7 cellular contexts compared by ENCODE assay signal in genomic region chr17:64800361-64800895, GRCh38.
DNase-seq lines count a peak whose midpoint lies in the region; ATAC-seq, FAIRE-seq and TF ChIP-seq lines count a peak whose summit lies in the region.
"Not testable (repeated sequence)": the region's sequence is repeated elsewhere in the genome, so short reads cannot be mapped to it uniquely, and the experiment has no call there.

No MANE protein-coding gene starts in this region.

- ATAC-seq in HCT116 (peak; percentile 52), RWPE2 (ENCODE audit: low read depth) (peak; percentile 38; the same call in 1 of the 3 replicates), HepG2 (peak; percentile 67), aorta (ENCODE audit: low FRiP score) (peak; percentile 32)

- H3K79me2 ChIP-seq in HCT116 (ENCODE audit: insufficient read depth, low read length); HepG2 (ENCODE audit: insufficient read depth, low read length): not testable (repeated sequence)

- peak overlapping the region in 7 of 11 experiments; percentile 8 to 89 (median 73); a peak in 11 of 22 replicates for H3K9ac ChIP-seq in BLaER1 treated with 17β-estradiol and CSF1 and Interleukin-3, amounts not matched to agents 10 nM and 100 nM
- not testable (repeated sequence) for H3K9ac ChIP-seq in HCT116 (ENCODE audit: low read length); HepG2 (ENCODE audit: insufficient read depth, low read depth, low read length)

- TF ChIP-seq CTCF in HCT116 (IDR thresholded peaks at IDR 0.05 in 2 of 3, conservative IDR thresholded peaks at IDR 0.05 in 1 of 3; ENCODE audit: borderline replicate concordance in 1 of 3, insufficient read depth in 1 of 3, low read depth in 2 of 3, low read length in 2 of 3); RWPE2 (IDR thresholded peaks at IDR 0.05; ENCODE audit: poor library complexity, severe bottlenecking); HepG2 (CRISPR knock-in tag; IDR thresholded peaks at IDR 0.05): not testable (repeated sequence)

- not testable (repeated sequence) for TF ChIP-seq EP300 in HepG2 (IDR thresholded peaks at IDR 0.05; ENCODE audit: low read depth in 2 of 2, low read length in 2 of 2); HepG2 (CRISPR knock-in tag; IDR thresholded peaks at IDR 0.05; ENCODE audit: borderline replicate concordance)

- not testable (repeated sequence) for H2AFZ ChIP-seq in HCT116 (ENCODE audit: low read depth, low read length, poor library complexity, severe bottlenecking); HepG2 (ENCODE audit: low read length)

- RAD21 ChIA-PET in HCT116 (lab: Charles Lee; ENCODE audit: low non-redundant PET in 1 of 2, low total read pairs in 2 of 2, uncharacterized antibody in 2 of 2, unreplicated experiment in 2 of 2) = not testable (repeated sequence)

- not testable (repeated sequence) for FAIRE-seq in HepG2 (lab: Jason Lieb, UNC)

- WGBS in HepG2 (ENCODE audit: low lambda C conversion rate) = no CpG with 5 or more reads among the region's 21 CpGs
- WGBS in aorta, 2 donors = 91 to 95% methylated on average over 15 to 21 of the region's 21 CpGs

- peaks cover 0 to 24% (median 0%) of the 10 kb centered on the region in 11 experiments; a peak in 6 of 22 replicates for H4K20me1 ChIP-seq in BLaER1 treated with 17β-estradiol and CSF1 and Interleukin-3, amounts not matched to agents 10 nM and 100 nM
- H4K20me1 ChIP-seq in HCT116 (ENCODE audit: insufficient read depth); HepG2 (ENCODE audit: insufficient read depth, low read length): not testable (repeated sequence)

- intact Hi-C loops in HCT116 (cut with micrococcal nuclease); HepG2 (cut with micrococcal nuclease; ENCODE audit: unreplicated experiment); posterior vena cava (cut with DNase I); aorta (cut with DNase I): not testable (repeated sequence)

- H3K9me2 ChIP-seq in HCT116 (ENCODE audit: insufficient read depth) = not testable (repeated sequence)

- H3K27ac ChIP-seq in BLaER1 treated with 17β-estradiol and CSF1 and Interleukin-3, amounts not matched to agents 10 nM and 100 nM = peak overlapping the region in 7 of 11 experiments; percentile 29 to 100 (median 98); a peak in 12 of 22 replicates
- H3K27ac ChIP-seq in HCT116 (ENCODE audit: low read depth, low read length); RWPE2 (ENCODE audit: poor library complexity, severe bottlenecking); HepG2 (ENCODE audit: extremely low read length, insufficient read depth, low read length); aorta (ENCODE audit: low read depth in 1 of 2, low read length in 2 of 2): not testable (repeated sequence)

- CTCF ChIA-PET in HCT116 (lab: Charles Lee); HepG2 (lab: Yijun Ruan, JAX; ENCODE audit: low intra/inter-chr PET ratio, low total read pairs): not testable (repeated sequence)

- H3K4me3 ChIP-seq in BLaER1 treated with 17β-estradiol and CSF1 and Interleukin-3, amounts not matched to agents 10 nM and 100 nM; HCT116 (replicated peaks in 1 of 2; ENCODE audit: low read depth in 1 of 2, low read length in 2 of 2); RWPE2 (ENCODE audit: severe bottlenecking); HepG2 (replicated peaks in 1 of 3; ENCODE audit: insufficient read depth in 1 of 3, low read depth in 2 of 3, low read length in 3 of 3); aorta (ENCODE audit: low read length in 2 of 2): not testable (repeated sequence)

- DNase-seq in HCT116 (ENCODE audit: low read depth, low spot score); RWPE2 (ENCODE audit: low spot score); HepG2 (ENCODE audit: low spot score): not testable (repeated sequence)
- peak; percentile 19 for DNase-seq in activated effector memory CD4-positive, alpha-beta T cell treated with anti-CD3 and anti-CD28 coated beads, Interleukin-2, amount 50 U/mL, for 16 hours
- DNase-seq in posterior vena cava (ENCODE audit: low spot score) = peak; percentile 64
- peak in 1 of 2 donors; percentile 67 for DNase-seq in aorta

- peaks cover 0 to 37% (median 10%) of the 10 kb centered on the region in 11 experiments; a peak in 15 of 22 replicates for H3K36me3 ChIP-seq in BLaER1 treated with 17β-estradiol and CSF1 and Interleukin-3, amounts not matched to agents 10 nM and 100 nM
- H3K36me3 ChIP-seq in HCT116 (ENCODE audit: control insufficient read depth in 1 of 2, insufficient read depth in 2 of 2, low read length in 2 of 2); RWPE2 (ENCODE audit: low read depth); HepG2 (replicated peaks in 1 of 2; ENCODE audit: control insufficient read depth in 1 of 2, insufficient read depth in 2 of 2, low read length in 2 of 2); aorta (ENCODE audit: control insufficient read depth in 1 of 2, insufficient read depth in 2 of 2, low read length in 1 of 2): not testable (repeated sequence)

- POLR2A ChIA-PET in HCT116 (lab: Charles Lee); HepG2 (lab: Yijun Ruan, JAX): not testable (repeated sequence)

- H3K4me1 ChIP-seq in BLaER1 treated with 17β-estradiol and CSF1 and Interleukin-3, amounts not matched to agents 10 nM and 100 nM = peaks cover 43 to 93% (median 80%) of the 10 kb centered on the region in 10 experiments
- H3K4me1 ChIP-seq in HCT116 (ENCODE audit: control insufficient read depth in 1 of 2, insufficient read depth in 2 of 2, low read length in 2 of 2); RWPE2 (ENCODE audit: insufficient read depth, poor library complexity, severe bottlenecking); HepG2 (ENCODE audit: insufficient read depth, low read length); aorta (ENCODE audit: control insufficient read depth in 1 of 2, insufficient read depth in 2 of 2, low read length in 2 of 2): not testable (repeated sequence)

- not testable (repeated sequence) for H3K27me3 ChIP-seq in BLaER1 treated with 17β-estradiol and CSF1 and Interleukin-3, amounts not matched to agents 10 nM and 100 nM; HCT116 (ENCODE audit: insufficient read depth, low read length); RWPE2 (ENCODE audit: insufficient read depth, poor library complexity, severe bottlenecking); HepG2 (ENCODE audit: control insufficient read depth in 1 of 2, insufficient read depth in 2 of 2, low read length in 2 of 2); aorta (ENCODE audit: control insufficient read depth in 1 of 2, insufficient read depth in 2 of 2, low read length in 1 of 2)

- in situ Hi-C loops in HepG2 (cut with HindIII; ENCODE audit: extremely low pct_ligation_motif_present, low pct_unique_long_range_greater_than_20kb) = not testable (repeated sequence)

- TF ChIP-seq POLR2A in HCT116 (IDR thresholded peaks at IDR 0.05; ENCODE audit: borderline replicate concordance, extremely low read depth, insufficient read depth, insufficient read length); HepG2 (IDR thresholded peaks at IDR 0.05; ENCODE audit: insufficient read depth in 1 of 2, low read depth in 2 of 2, low read length in 2 of 2): not testable (repeated sequence)

- H3K4me2 ChIP-seq in BLaER1 treated with 17β-estradiol and CSF1 and Interleukin-3, amounts not matched to agents 10 nM and 100 nM = peak overlapping the region in 9 of 11 experiments; percentile 33 to 90 (median 84); a peak in 19 of 22 replicates
- not testable (repeated sequence) for H3K4me2 ChIP-seq in HCT116 (ENCODE audit: low read length); HepG2 (ENCODE audit: low read depth, low read length)

- not testable (repeated sequence) for H3K9me3 ChIP-seq in BLaER1 treated with 17β-estradiol and CSF1 and Interleukin-3, amounts not matched to agents 10 nM and 100 nM (replicated peaks in 1 of 11); HCT116 (ENCODE audit: control insufficient read depth in 1 of 2, insufficient read depth in 1 of 2, low read depth in 1 of 2, low read length in 2 of 2); RWPE2 (ENCODE audit: severe bottlenecking); HepG2 (ENCODE audit: low read length); aorta (ENCODE audit: control insufficient read depth, low read length)

- BruUV-seq in HCT116 (replicated peaks; lab: Mats Ljungman, UMichigan) = TSS peak; percentile 36
- not testable (repeated sequence) for BruUV-seq in HepG2 (replicated peaks; lab: Mats Ljungman, UMichigan)

- not testable (repeated sequence) for TF ChIP-seq RAD21 in HCT116 (IDR thresholded peaks at IDR 0.05; ENCODE audit: low read depth); HepG2 (CRISPR knock-in tag; IDR thresholded peaks at IDR 0.05)
